ENCODE assay signal across 1 cellular context in genomic region chr5:132010645-132011560, GRCh38.
TF ChIP-seq lines count a peak whose summit lies in the region.

No MANE protein-coding gene starts in this region.

TF ChIP-seq in WTC11, 78 proteins besides CTCF, POLR2A, EP300 and RAD21 (continued from another document):
- TF ChIP-seq PRDM15 (CRISPR knock-in tag; IDR thresholded peaks at IDR 0.05) (peak; percentile 78), ZSCAN18 (CRISPR knock-in tag; IDR thresholded peaks at IDR 0.05) (no peak), CREM (CRISPR knock-in tag; IDR thresholded peaks at IDR 0.05) (no peak)
